ENCODE assay signal across 1 cellular context in genomic region chr11:64089493-64089892, GRCh38.
TF ChIP-seq lines count a peak whose summit lies in the region.

No MANE protein-coding gene starts in this region.

TF ChIP-seq in A549, 52 proteins besides CTCF, POLR2A, EP300 and RAD21:
- TF ChIP-seq MAX (IDR thresholded peaks at IDR 0.05) (no peak), HMGXB4 (CRISPR knock-in tag; IDR thresholded peaks at IDR 0.05; ENCODE audit: borderline replicate concordance) (no peak), JUN (IDR thresholded peaks at IDR 0.05) (no peak), HOXA7 (CRISPR knock-in tag; IDR thresholded peaks at IDR 0.05) (no peak), ZSCAN20 (CRISPR knock-in tag; IDR thresholded peaks at IDR 0.05) (no peak), BCL3 (IDR thresholded peaks at IDR 0.05) (no peak), USF2 (IDR thresholded peaks at IDR 0.05) (no peak), FOXS1 (CRISPR knock-in tag; IDR thresholded peaks at IDR 0.05) (no peak), HOXB5 (CRISPR knock-in tag; IDR thresholded peaks at IDR 0.05) (no peak), ESRRA (IDR thresholded peaks at IDR 0.05; ENCODE audit: borderline replicate concordance, low read length) (no peak), GATA3 (IDR thresholded peaks at IDR 0.05; ENCODE audit: borderline replicate concordance) (no peak)
TF ChIP-seq in A549: peak in this region for 0.
